14 cellular contexts compared by ENCODE assay signal in the genomic region with DNA sequence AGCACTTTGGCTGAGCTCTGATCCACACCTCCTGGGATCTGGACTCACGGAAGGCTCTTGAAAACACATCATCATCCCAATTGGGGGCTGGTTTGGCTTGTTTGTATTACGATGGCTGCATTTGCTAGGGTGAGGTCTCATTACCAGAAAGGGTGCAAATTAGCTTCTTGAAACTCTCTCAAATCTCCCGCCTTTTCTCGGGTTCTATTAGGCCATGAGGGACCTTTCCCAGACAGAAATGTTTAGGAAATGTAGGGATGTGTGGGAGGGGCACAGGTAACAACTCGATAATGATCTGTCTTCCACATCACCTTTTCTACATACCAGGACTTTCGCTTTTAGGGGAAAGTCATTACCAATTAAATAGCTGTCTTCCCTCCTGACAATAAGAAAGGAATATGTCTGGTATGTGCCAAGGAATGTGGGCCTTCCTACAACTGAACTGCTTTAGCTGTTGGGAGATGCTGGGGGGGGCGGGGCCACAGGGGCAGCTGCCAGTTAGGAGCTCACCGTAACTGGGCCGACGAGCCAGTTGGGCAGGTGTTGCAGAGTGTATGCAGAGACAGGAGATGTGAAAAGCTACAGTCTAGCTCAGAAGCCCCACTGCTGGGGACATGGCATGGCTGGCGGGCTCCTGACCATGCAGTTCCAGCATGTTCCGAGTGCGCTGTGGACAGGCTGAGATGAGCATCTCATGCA.
A peak's percentile ranks its signal among the peaks of the same experiment; 100 is the strongest.
DNase-seq lines count a peak whose midpoint lies in the region; ATAC-seq and TF ChIP-seq lines count a peak whose summit lies in the region.
"Had no signal": no experiment of that assay in that cellular context is flagged by ENCODE, and none has a peak within 500 bp of the region (broad histone marks: within the 10 kb centered on the region; RNA-seq: fewer than 3 reads in every experiment).

No MANE protein-coding gene starts in this region.

- no peak overlapping the region for H3K9ac ChIP-seq in NT2/D1 (ENCODE audit: insufficient read length, low read depth)

- ATAC-seq in HG03378 (IDR thresholded peaks at IDR 0.05; ENCODE audit: unreplicated experiment) (no peak), GM19328 (IDR thresholded peaks at IDR 0.05; ENCODE audit: unreplicated experiment) (no peak)
- ATAC-seq: activated CD4-positive, CD25-positive, alpha-beta regulatory T cell treated with anti-CD3 and anti-CD28 coated beads, Interleukin-2, amount 50 U/mL, for 24 hours; activated naive CD4-positive, alpha-beta T cell treated with anti-CD3 and anti-CD28 coated beads, Interleukin-2, amount 50 U/mL, for 72 hours; Panc1 had no signal

- H3K4me3 ChIP-seq in H7 (ENCODE audit: insufficient read depth, low read depth, low read length) (no peak overlapping the region), NT2/D1 (ENCODE audit: insufficient read length, low read depth) (no peak overlapping the region), uterus (no peak overlapping the region)
- H3K4me3 ChIP-seq: skin epidermis had no signal

- H3K9me3 ChIP-seq in NT2/D1 (ENCODE audit: insufficient read depth, low read length) = no peaks in the 10 kb centered on the region; the same call in 1 of the 2 replicates
- no peaks in the 10 kb centered on the region for H3K9me3 ChIP-seq in uterus

- no peaks in the 10 kb centered on the region for H3K27me3 ChIP-seq in H7 (ENCODE audit: control insufficient read depth, insufficient read depth, low read length)
- peaks cover under 1% of the 10 kb centered on the region for H3K27me3 ChIP-seq in NT2/D1 (ENCODE audit: insufficient read depth, insufficient read length)
- H3K27me3 ChIP-seq in uterus = no peaks in the 10 kb centered on the region

- H3K4me1 ChIP-seq in NT2/D1 (ENCODE audit: insufficient read depth, insufficient read length) (peaks cover 9% of the 10 kb centered on the region), uterus (no peaks in the 10 kb centered on the region)

- DNase-seq in H7 (peak; percentile 69), NT2/D1 (ENCODE audit: low read depth, low spot score) (peak; percentile 71), iPS DF 4.7 (ENCODE audit: extremely low read depth, low spot score) (peak; percentile 46), renal cortical epithelial cell (ENCODE audit: low read depth) (peak; percentile 11), uterus (no peak)
- DNase-seq: activated T-cell treated with anti-CD3 and anti-CD28 coated beads for 4 hours, NCI-H446 had no signal

- TF ChIP-seq POLR2A in uterus (IDR thresholded peaks at IDR 0.05) = no peak

- intact Hi-C loops in uterus (cut with DNase I; ENCODE audit: low total_unique reads) = no loop called here

- no peak for TF ChIP-seq CTCF in uterus (IDR thresholded peaks at IDR 0.05)

- H3K36me3 ChIP-seq in H7 (replicated peaks; ENCODE audit: control insufficient read depth, insufficient read depth, low read length) (no peaks in the 10 kb centered on the region), NT2/D1 (ENCODE audit: insufficient read depth, insufficient read length, low read length) (no peaks in the 10 kb centered on the region), uterus (no peaks in the 10 kb centered on the region)

- H3K27ac ChIP-seq in uterus = no peak overlapping the region
- H3K27ac ChIP-seq: C4-2B, skin epidermis had no signal

Comparison
In these comparisons a context has a peak if more than half of its experiments do, and no peak if none do; other contexts are left out.
1. DNase-seq: peak in H7 (single experiment), NT2/D1 (single experiment), iPS DF 4.7 (single experiment) and renal cortical epithelial cell (single experiment); none in uterus (0 of 2).